16 cellular contexts compared by ENCODE assay signal in the genomic region with DNA sequence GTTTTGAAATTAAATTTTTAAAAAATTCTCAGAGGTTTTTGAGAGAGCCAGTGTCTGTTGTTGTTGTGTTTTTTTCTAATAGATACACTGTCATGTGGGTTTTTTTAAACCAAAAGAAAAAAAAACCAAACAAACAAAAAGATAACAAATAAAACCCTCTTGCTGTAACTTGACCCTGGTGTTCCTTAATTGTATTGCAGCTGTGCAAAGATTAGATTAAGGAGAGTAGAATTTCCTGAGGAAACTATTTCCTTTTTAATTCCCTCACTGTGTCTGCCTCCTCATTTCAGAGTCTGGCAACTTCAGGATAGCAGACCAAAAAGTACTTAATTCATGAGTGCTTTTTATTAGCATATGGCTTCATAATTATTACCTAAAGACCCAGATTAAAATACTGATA.
DNase-seq lines count a peak whose midpoint lies in the region; ATAC-seq, FAIRE-seq and TF ChIP-seq lines count a peak whose summit lies in the region.
"Had no signal": no experiment of that assay in that cellular context is flagged by ENCODE, and none has a peak within 500 bp of the region (broad histone marks: within the 10 kb centered on the region; RNA-seq: fewer than 3 reads in every experiment).

No MANE protein-coding gene starts in this region.

- H3K9me3 ChIP-seq in HepG2 (ENCODE audit: low read length), result no peaks in the 10 kb centered on the region
- H3K9me3 ChIP-seq in left lung, result no peaks in the 10 kb centered on the region

- H3K36me3 ChIP-seq in HepG2 (replicated peaks in 1 of 2; ENCODE audit: control insufficient read depth in 1 of 2, insufficient read depth in 2 of 2, low read length in 2 of 2) (no peaks in the 10 kb centered on the region), left lung (no peaks in the 10 kb centered on the region)

- H3K27ac ChIP-seq in VCaP, result no peak overlapping the region
- no peak overlapping the region for H3K27ac ChIP-seq in HepG2 (ENCODE audit: extremely low read length, insufficient read depth, low read length)
- H3K27ac ChIP-seq in left lung, result no peak overlapping the region

- ATAC-seq in HepG2 (peak; percentile 33; the same call in 1 of the 3 replicates), left lobe of liver (no peak), HG03439 (IDR thresholded peaks at IDR 0.05; ENCODE audit: unreplicated experiment) (no peak), left lung (no peak)
- ATAC-seq: Right ventricle myocardium inferior had no signal

- no peaks in the 10 kb centered on the region for H3K79me2 ChIP-seq in HepG2 (ENCODE audit: insufficient read depth, low read length)

- H3K9ac ChIP-seq in HepG2 (ENCODE audit: insufficient read depth, low read depth, low read length), result no peak overlapping the region

- POLR2A ChIA-PET in HepG2 (lab: Yijun Ruan, JAX), result no interaction called here

- intact Hi-C loops in HepG2 (cut with micrococcal nuclease; ENCODE audit: unreplicated experiment), result no loop called here
- intact Hi-C loops in left lung (cut with DNase I), result no loop called here

- H2AFZ ChIP-seq in HepG2 (ENCODE audit: low read length), result no peak overlapping the region

- no peaks in the 10 kb centered on the region for H4K20me1 ChIP-seq in HepG2 (ENCODE audit: insufficient read depth, low read length)

- H3K27me3 ChIP-seq in HepG2 (ENCODE audit: control insufficient read depth in 1 of 2, insufficient read depth in 2 of 2, low read length in 2 of 2), result no peaks in the 10 kb centered on the region
- H3K27me3 ChIP-seq in left lung, result no peaks in the 10 kb centered on the region

- TF ChIP-seq CTCF in VCaP (conservative IDR thresholded peaks at IDR 0.05) (peak; percentile 61), HepG2 (CRISPR knock-in tag; IDR thresholded peaks at IDR 0.05) (no peak), left lung (IDR thresholded peaks at IDR 0.05) (peak in 1 of 2 donors; percentile 25)

- no peaks in the 10 kb centered on the region for H3K4me1 ChIP-seq in HepG2 (ENCODE audit: insufficient read depth, low read length)
- H3K4me1 ChIP-seq in left lung, result no peaks in the 10 kb centered on the region

- no peak overlapping the region for H3K4me2 ChIP-seq in HepG2 (ENCODE audit: low read depth, low read length)

- TF ChIP-seq POLR2A in HepG2 (IDR thresholded peaks at IDR 0.05; ENCODE audit: insufficient read depth in 1 of 2, low read depth in 2 of 2, low read length in 2 of 2), result no peak

- CTCF ChIA-PET in HepG2 (lab: Yijun Ruan, JAX; ENCODE audit: low intra/inter-chr PET ratio, low total read pairs), result no interaction called here

- in situ Hi-C loops in HepG2 (cut with HindIII; ENCODE audit: extremely low pct_ligation_motif_present, low pct_unique_long_range_greater_than_20kb), result no loop called here

- H3K4me3 ChIP-seq in HepG2 (replicated peaks in 1 of 3; ENCODE audit: insufficient read depth in 1 of 3, low read depth in 2 of 3, low read length in 3 of 3) (no peak overlapping the region), left lung (no peak overlapping the region)

- peak; percentile 54 for DNase-seq in DMS53 (lab: John Stamatoyannopoulos, UW)
- peak; percentile 10 for DNase-seq in HuH-7 (ENCODE audit: low spot score)
- DNase-seq in HepG2 (ENCODE audit: low spot score), result no peak
- no peak for DNase-seq in activated naive CD4-positive, alpha-beta T cell treated with anti-CD3 and anti-CD28 coated beads, Interleukin-2, amount 50 U/mL, for 16 hours
- no peak for DNase-seq in left lobe of liver (ENCODE audit: low spot score)
- DNase-seq in left lung, result no peak
- DNase-seq: activated CD4-positive, alpha-beta T cell treated with anti-CD3 and anti-CD28 coated beads for 48 hours; activated effector memory CD4-positive, alpha-beta T cell treated with Interleukin-2 at 50 U/mL for 16 hours; CD8-positive, alpha-beta memory T cell; cortex of kidney; HCEC 1CT; NCI-H2081; stimulated activated CD4-positive, alpha-beta T cell treated with anti-CD3 and anti-CD28 coated beads, Interleukin-4, amount 100 ng/mL, for 1 hour had no signal

- no peak for FAIRE-seq in HepG2 (lab: Jason Lieb, UNC)

- BruUV-seq in HepG2 (replicated peaks; lab: Mats Ljungman, UMichigan), result no TSS peak

- TF ChIP-seq EP300 in HepG2 (IDR thresholded peaks at IDR 0.05; ENCODE audit: low read depth in 2 of 2, low read length in 2 of 2) (no peak), HepG2 (CRISPR knock-in tag; IDR thresholded peaks at IDR 0.05; ENCODE audit: borderline replicate concordance) (no peak)

- TF ChIP-seq RAD21 in HepG2 (CRISPR knock-in tag; IDR thresholded peaks at IDR 0.05), result no peak

TF ChIP-seq in HepG2, 621 proteins besides CTCF, POLR2A, EP300 and RAD21 (continues in another document):
- TF ChIP-seq ZEB1 (IDR thresholded peaks at IDR 0.05; ENCODE audit: insufficient replicate concordance, low read depth), result no peak
- no peak for TF ChIP-seq ZNF556 (CRISPR knock-in tag; IDR thresholded peaks at IDR 0.05; ENCODE audit: borderline replicate concordance)
- TF ChIP-seq, protein P1, sequence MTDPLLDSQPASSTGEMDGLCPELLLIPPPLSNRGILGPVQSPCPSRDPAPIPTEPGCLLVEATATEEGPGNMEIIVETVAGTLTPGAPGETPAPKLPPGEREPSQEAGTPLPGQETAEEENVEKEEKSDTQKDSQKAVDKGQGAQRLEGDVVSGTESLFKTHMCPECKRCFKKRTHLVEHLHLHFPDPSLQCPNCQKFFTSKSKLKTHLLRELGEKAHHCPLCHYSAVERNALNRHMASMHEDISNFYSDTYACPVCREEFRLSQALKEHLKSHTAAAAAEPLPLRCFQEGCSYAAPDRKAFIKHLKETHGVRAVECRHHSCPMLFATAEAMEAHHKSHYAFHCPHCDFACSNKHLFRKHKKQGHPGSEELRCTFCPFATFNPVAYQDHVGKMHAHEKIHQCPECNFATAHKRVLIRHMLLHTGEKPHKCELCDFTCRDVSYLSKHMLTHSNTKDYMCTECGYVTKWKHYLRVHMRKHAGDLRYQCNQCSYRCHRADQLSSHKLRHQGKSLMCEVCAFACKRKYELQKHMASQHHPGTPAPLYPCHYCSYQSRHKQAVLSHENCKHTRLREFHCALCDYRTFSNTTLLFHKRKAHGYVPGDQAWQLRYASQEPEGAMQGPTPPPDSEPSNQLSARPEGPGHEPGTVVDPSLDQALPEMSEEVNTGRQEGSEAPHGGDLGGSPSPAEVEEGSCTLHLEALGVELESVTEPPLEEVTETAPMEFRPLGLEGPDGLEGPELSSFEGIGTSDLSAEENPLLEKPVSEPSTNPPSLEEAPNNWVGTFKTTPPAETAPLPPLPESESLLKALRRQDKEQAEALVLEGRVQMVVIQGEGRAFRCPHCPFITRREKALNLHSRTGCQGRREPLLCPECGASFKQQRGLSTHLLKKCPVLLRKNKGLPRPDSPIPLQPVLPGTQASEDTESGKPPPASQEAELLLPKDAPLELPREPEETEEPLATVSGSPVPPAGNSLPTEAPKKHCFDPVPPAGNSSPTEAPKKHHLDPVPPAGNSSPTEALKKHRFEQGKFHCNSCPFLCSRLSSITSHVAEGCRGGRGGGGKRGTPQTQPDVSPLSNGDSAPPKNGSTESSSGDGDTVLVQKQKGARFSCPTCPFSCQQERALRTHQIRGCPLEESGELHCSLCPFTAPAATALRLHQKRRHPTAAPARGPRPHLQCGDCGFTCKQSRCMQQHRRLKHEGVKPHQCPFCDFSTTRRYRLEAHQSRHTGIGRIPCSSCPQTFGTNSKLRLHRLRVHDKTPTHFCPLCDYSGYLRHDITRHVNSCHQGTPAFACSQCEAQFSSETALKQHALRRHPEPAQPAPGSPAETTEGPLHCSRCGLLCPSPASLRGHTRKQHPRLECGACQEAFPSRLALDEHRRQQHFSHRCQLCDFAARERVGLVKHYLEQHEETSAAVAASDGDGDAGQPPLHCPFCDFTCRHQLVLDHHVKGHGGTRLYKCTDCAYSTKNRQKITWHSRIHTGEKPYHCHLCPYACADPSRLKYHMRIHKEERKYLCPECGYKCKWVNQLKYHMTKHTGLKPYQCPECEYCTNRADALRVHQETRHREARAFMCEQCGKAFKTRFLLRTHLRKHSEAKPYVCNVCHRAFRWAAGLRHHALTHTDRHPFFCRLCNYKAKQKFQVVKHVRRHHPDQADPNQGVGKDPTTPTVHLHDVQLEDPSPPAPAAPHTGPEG (CRISPR knock-in tag; IDR thresholded peaks at IDR 0.05), result no peak
- no peak for TF ChIP-seq CBFB (CRISPR knock-in tag; IDR thresholded peaks at IDR 0.05)
- no peak for TF ChIP-seq PHB2 (IDR thresholded peaks at IDR 0.05; ENCODE audit: partially characterized antibody)
- no peak for TF ChIP-seq FOXA1 (IDR thresholded peaks at IDR 0.05)
- no peak for TF ChIP-seq FOXA1 (CRISPR knock-in tag; IDR thresholded peaks at IDR 0.05)
- no peak for TF ChIP-seq ZNF331 (CRISPR knock-in tag; IDR thresholded peaks at IDR 0.05)
- TF ChIP-seq, protein P2, sequence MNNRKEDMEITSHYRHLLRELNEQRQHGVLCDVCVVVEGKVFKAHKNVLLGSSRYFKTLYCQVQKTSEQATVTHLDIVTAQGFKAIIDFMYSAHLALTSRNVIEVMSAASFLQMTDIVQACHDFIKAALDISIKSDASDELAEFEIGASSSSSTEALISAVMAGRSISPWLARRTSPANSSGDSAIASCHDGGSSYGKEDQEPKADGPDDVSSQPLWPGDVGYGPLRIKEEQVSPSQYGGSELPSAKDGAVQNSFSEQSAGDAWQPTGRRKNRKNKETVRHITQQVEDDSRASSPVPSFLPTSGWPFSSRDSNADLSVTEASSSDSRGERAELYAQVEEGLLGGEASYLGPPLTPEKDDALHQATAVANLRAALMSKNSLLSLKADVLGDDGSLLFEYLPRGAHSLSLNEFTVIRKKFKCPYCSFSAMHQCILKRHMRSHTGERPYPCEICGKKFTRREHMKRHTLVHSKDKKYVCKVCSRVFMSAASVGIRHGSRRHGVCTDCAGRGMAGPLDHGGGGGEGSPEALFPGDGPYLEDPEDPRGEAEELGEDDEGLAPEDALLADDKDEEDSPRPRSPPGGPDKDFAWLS (CRISPR knock-in tag; IDR thresholded peaks at IDR 0.05; ENCODE audit: borderline replicate concordance), result no peak

Comparison
In these comparisons a context has a peak if more than half of its experiments do, and no peak if none do; other contexts are left out.
1. DNase-seq: peak in DMS53 (single experiment) and HuH-7 (single experiment); none in HepG2 (single experiment), activated naive CD4-positive, alpha-beta T cell treated with anti-CD3 and anti-CD28 coated beads, Interleukin-2, amount 50 U/mL, for 16 hours (single experiment), left lobe of liver (single experiment) and left lung (0 of 2).